14 cellular contexts compared by ENCODE assay signal in the genomic region with DNA sequence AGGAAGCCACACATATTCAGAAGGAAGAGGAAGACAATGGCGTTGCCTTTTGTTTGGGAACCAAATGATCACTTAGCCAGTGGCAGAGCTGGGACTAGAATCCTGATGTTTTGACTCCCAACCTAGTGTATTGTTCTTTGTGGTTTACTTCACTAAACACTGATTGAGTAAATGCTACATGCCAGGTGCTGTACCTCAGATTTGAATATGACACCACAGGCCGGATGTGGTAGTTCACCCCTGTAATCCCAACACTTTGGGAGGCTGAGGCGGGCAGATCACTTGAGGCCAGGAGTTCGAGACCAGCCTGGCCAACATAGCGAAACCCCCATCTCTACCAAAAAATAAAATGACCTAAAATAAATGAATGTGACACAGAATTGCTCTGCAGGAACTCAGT. TPM values are rescaled to one million over a fixed set of nuclear protein-coding genes. Genes with fewer than 3 reads are reported as not detected.
A peak's percentile ranks its signal among the peaks of the same experiment; 100 is the strongest.
DNase-seq lines count a peak whose midpoint lies in the region; ATAC-seq and TF ChIP-seq lines count a peak whose summit lies in the region.
"Had no signal": no experiment of that assay in that cellular context is flagged by ENCODE, and none has a peak within 500 bp of the region (broad histone marks: within the 10 kb centered on the region; RNA-seq: fewer than 3 reads in every experiment).

No MANE protein-coding gene starts in this region.

- intact Hi-C loops in CD8-positive, alpha-beta T cell (cut with DNase I, micrococcal nuclease): loop anchor here (2.0 to 5.0 kb wide), 3 partner anchors 33 to 363 kb away; a partner anchor contains a TSS

- POLR2A ChIA-PET in CD8-positive, alpha-beta T cell (lab: Charles Lee): no interaction called here

- no peak overlapping the region for H3K4me3 ChIP-seq in CD8-positive, alpha-beta T cell (ENCODE audit: low read depth, low read length)
- H3K4me3 ChIP-seq in brain microvascular endothelial cell (ENCODE audit: low read depth, low read length) (no peak overlapping the region), tibial nerve (no peak overlapping the region)
- H3K4me3 ChIP-seq: left ventricle myocardium inferior, SJCRH30 had no signal

- no peaks in the 10 kb centered on the region for H3K9me3 Mint-ChIP-seq in CD8-positive, alpha-beta T cell
- H3K9me3 Mint-ChIP-seq: naive B cell had no signal

- no peak overlapping the region for H3K27ac ChIP-seq in CD8-positive, alpha-beta T cell (ENCODE audit: low read depth, low read length)
- H3K27ac ChIP-seq in brain microvascular endothelial cell (no peak overlapping the region), tibial nerve (no peak overlapping the region)
- H3K27ac ChIP-seq: left ventricle myocardium inferior, SJCRH30 had no signal

- TF ChIP-seq EP300 in tibial nerve (IDR thresholded peaks at IDR 0.05): no peak

- H3K36me3 ChIP-seq in CD8-positive, alpha-beta T cell (ENCODE audit: insufficient read depth, low read length): no peaks in the 10 kb centered on the region
- no peaks in the 10 kb centered on the region for H3K36me3 ChIP-seq in brain microvascular endothelial cell (replicated peaks)
- H3K36me3 ChIP-seq in tibial nerve: peaks cover 0 to 24% (median 0%) of the 10 kb centered on the region in 3 donors

- H3K27me3 Mint-ChIP-seq in CD8-positive, alpha-beta T cell (ENCODE audit: low read depth): no peaks in the 10 kb centered on the region
- H3K27me3 Mint-ChIP-seq: naive B cell had no signal

- no peaks in the 10 kb centered on the region for H3K27me3 ChIP-seq in CD8-positive, alpha-beta T cell (ENCODE audit: insufficient read depth, low read length)
- H3K27me3 ChIP-seq in brain microvascular endothelial cell (replicated peaks): no peaks in the 10 kb centered on the region
- no peaks in the 10 kb centered on the region for H3K27me3 ChIP-seq in tibial nerve
- H3K27me3 ChIP-seq: SJCRH30 had no signal

- peaks cover 17% of the 10 kb centered on the region for H3K36me3 Mint-ChIP-seq in CD8-positive, alpha-beta T cell
- H3K36me3 Mint-ChIP-seq: naive B cell had no signal

- H3K4me1 Mint-ChIP-seq in CD8-positive, alpha-beta T cell (ENCODE audit: low read depth): peaks cover 26% of the 10 kb centered on the region

- H3K4me1 ChIP-seq in CD8-positive, alpha-beta T cell (ENCODE audit: insufficient read depth, low read length): peaks cover 5% of the 10 kb centered on the region
- no peaks in the 10 kb centered on the region for H3K4me1 ChIP-seq in tibial nerve
- H3K4me1 ChIP-seq: left ventricle myocardium inferior, SJCRH30 had no signal

- no peak overlapping the region for H3K4me3 Mint-ChIP-seq in CD8-positive, alpha-beta T cell

- TF ChIP-seq POLR2A in tibial nerve (IDR thresholded peaks at IDR 0.05): no peak

- no peaks in the 10 kb centered on the region for H3K9me3 ChIP-seq in CD8-positive, alpha-beta T cell (ENCODE audit: low read length)
- H3K9me3 ChIP-seq in tibial nerve: no peaks in the 10 kb centered on the region
- H3K9me3 ChIP-seq: left ventricle myocardium inferior, SJCRH30 had no signal

- WGBS in tibial nerve, 2 donors: 81 to 89% methylated on average over 4 to 5 of the region's 5 CpGs

- in situ Hi-C loops in brain microvascular endothelial cell (cut with HindIII; ENCODE audit: low pct_ligation_motif_present, low sequenced_read_pairs): no loop called here

- CTCF ChIA-PET in CD8-positive, alpha-beta T cell (lab: Charles Lee): interaction anchor here (0.8 to 1.7 kb wide), 4 partner anchors 10 to 123 kb away, joined by 3 to 8 read pairs (median 4); a partner anchor contains a TSS

- TF ChIP-seq CTCF in CD8-positive, alpha-beta T cell (IDR thresholded peaks at IDR 0.05): no peak
- no peak for TF ChIP-seq CTCF in brain microvascular endothelial cell (IDR thresholded peaks at IDR 0.05; ENCODE audit: low read depth, low read length, missing control alignments)
- TF ChIP-seq CTCF in tibial nerve (IDR thresholded peaks at IDR 0.05): no peak

- ATAC-seq in CD8-positive, alpha-beta T cell: no peak
- peak; percentile 57 for ATAC-seq in GM18867 (IDR thresholded peaks at IDR 0.05; ENCODE audit: unreplicated experiment)
- no peak for ATAC-seq in HG03520 (IDR thresholded peaks at IDR 0.05; ENCODE audit: unreplicated experiment)

- DNase-seq in CD8-positive, alpha-beta T cell: no peak
- DNase-seq in NAMALWA (ENCODE audit: low spot score) (peak; percentile 40), D341Med (ENCODE audit: low spot score) (no peak), brain microvascular endothelial cell (no peak), tibial nerve (ENCODE audit: low spot score in 2 of 2) (no peak)
- peak; percentile 17 for DNase-seq in central memory CD4-positive, alpha-beta T cell
- DNase-seq: left ventricle myocardium inferior, NCI-H2171 had no signal

- H3K27ac Mint-ChIP-seq in CD8-positive, alpha-beta T cell: peak overlapping the region; percentile 81

RNA-seq across cellular contexts. Expression of a gene that starts 8.4 kb away (rescaled TPM):
- 10 to 100 TPM; 48.3 to 51.0 TPM for total RNA-seq in CD8-positive, alpha-beta T cell
- total RNA-seq in tibial nerve: 10 to 100 TPM; 36.3 to 50.9 (median 42.7) TPM

RNA-seq across cellular contexts. Expression of a gene that starts 8.5 kb away (rescaled TPM):
- 10 to 100 TPM; 27.8 to 29.4 TPM for total RNA-seq in CD8-positive, alpha-beta T cell
- 10 to 100 TPM in 2 of 4 donors, 1 to 10 TPM in 2; 7.7 to 14.3 (median 10.9) TPM for total RNA-seq in tibial nerve

RNA-seq across cellular contexts. Expression of a gene that starts 15.6 kb away (rescaled TPM):
- not detected for total RNA-seq in CD8-positive, alpha-beta T cell
- not detected for total RNA-seq in tibial nerve
- total RNA-seq: dermis blood vessel endothelial cell, fibroblast of lung, left ventricle myocardium inferior, SJCRH30 had no signal

RNA-seq across cellular contexts. Expression of a gene that starts 27.3 kb away (rescaled TPM):
- total RNA-seq in CD8-positive, alpha-beta T cell: 1 to 10 TPM; 5.6 to 8.4 TPM
- 1 to 10 TPM; 6.3 to 7.0 (median 6.6) TPM for total RNA-seq in tibial nerve

Comparison
In these comparisons a context has a peak if more than half of its experiments do, and no peak if none do; other contexts are left out.
1. DNase-seq: peak in NAMALWA (single experiment) and central memory CD4-positive, alpha-beta T cell (single experiment); none in CD8-positive, alpha-beta T cell (0 of 7), D341Med (single experiment), brain microvascular endothelial cell (single experiment) and tibial nerve (0 of 2).